Comparison of ENCODE assay signal across 1 cellular context in the genomic region with DNA sequence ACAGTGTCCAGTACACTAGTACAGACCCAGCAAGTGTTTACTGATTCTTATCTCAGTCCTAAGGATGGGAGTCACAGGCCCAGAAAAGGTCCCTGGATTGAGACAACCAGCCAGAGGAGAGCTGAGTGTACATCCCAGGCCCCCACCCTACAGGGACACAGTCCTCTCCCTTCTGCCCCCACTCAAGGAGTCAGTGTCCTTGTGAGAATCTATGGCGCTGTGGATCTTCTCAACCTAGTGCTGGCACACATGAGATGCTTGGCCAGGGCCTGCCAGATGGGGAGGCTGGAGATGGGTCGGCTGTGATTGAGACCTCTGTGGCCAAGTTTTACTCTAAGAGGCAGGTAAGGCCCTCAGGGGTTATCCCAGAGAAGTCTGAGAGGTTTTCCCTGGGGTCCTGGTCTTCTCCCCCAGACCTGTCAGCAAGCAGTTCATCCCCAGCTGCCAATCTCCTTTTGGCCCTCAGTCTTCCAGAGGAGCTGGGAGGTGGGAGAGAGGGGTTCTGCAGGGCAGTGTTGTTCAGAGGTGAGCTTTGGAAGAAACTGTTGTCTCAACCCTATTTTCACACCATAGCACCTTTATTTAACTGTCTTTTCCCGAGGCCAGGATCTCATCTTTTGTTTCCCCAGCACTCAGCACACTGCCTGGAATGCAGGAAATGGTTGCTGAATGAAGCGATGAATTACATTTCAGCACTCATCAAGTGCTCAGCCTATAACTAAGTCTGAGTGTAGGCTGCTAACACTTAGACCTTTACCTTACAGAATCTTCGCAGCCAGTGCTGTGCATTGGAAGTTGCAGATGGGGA.
TF ChIP-seq lines count a peak whose summit lies in the region.

No MANE protein-coding gene starts in this region.

TF ChIP-seq in IMR-90, 13 proteins besides CTCF, POLR2A, EP300 and RAD21:
- TF ChIP-seq RFX5 (IDR thresholded peaks at IDR 0.05; ENCODE audit: low read depth, low read length) (no peak), NFE2L2 (IDR thresholded peaks at IDR 0.05; ENCODE audit: low read depth, low read length) (no peak), CHD1 (IDR thresholded peaks at IDR 0.05; ENCODE audit: low read depth, low read length) (no peak), CEBPB (IDR thresholded peaks at IDR 0.05; ENCODE audit: low read depth, low read length) (no peak), FOS (IDR thresholded peaks at IDR 0.05; ENCODE audit: low read depth, low read length) (no peak), MAFK (IDR thresholded peaks at IDR 0.05; ENCODE audit: low read depth, low read length) (no peak), SMC3 (IDR thresholded peaks at IDR 0.05; ENCODE audit: low read depth, low read length) (no peak), BHLHE40 (IDR thresholded peaks at IDR 0.05; ENCODE audit: low read depth, low read length) (no peak), RCOR1 (IDR thresholded peaks at IDR 0.05; ENCODE audit: insufficient replicate concordance, low read length) (no peak), USF2 (IDR thresholded peaks at IDR 0.05; ENCODE audit: low read depth, low read length) (no peak), MAZ (IDR thresholded peaks at IDR 0.05; ENCODE audit: borderline replicate concordance, low read depth, low read length) (no peak)
